In genomic region chr4:98626350-98626749, GRCh38 we compare ENCODE assay signal across 10 cellular contexts. TPM values are rescaled to one million over a fixed set of nuclear protein-coding genes. Genes with fewer than 3 reads are reported as not detected.
DNase-seq lines count a peak whose midpoint lies in the region; ATAC-seq, FAIRE-seq and TF ChIP-seq lines count a peak whose summit lies in the region.
"Had no signal": no experiment of that assay in that cellular context is flagged by ENCODE, and none has a peak within 500 bp of the region (broad histone marks: within the 10 kb centered on the region; RNA-seq: fewer than 3 reads in every experiment).

No MANE protein-coding gene starts in this region.

- no peak overlapping the region; the same call in 1 of the 2 replicates for H2BK5ac ChIP-seq in H1 (ENCODE audit: low read depth, low read length)

- CTCF ChIA-PET in Panc1 (lab: Charles Lee) (no interaction called here), H1 (lab: Charles Lee; ENCODE audit: partially characterized antibody) (interaction anchor here (0.7 to 1.5 kb wide), 2 partner anchors 40 to 120 kb away, joined by 3 to 4 read pairs; no protein-coding TSS in a partner anchor)

- no peak overlapping the region for H2BK120ac ChIP-seq in H1 (replicated peaks; ENCODE audit: low read depth, low read length)

- intact Hi-C loops in Panc1 (cut with micrococcal nuclease; ENCODE audit: unreplicated experiment) (no loop called here), ovary (cut with DNase I) (no loop called here)

- H2AFZ ChIP-seq in H1 (ENCODE audit: low read length): no peak overlapping the region

- H3K36me3 ChIP-seq in Panc1 (ENCODE audit: control insufficient read depth, insufficient read depth, low read length) (no peaks in the 10 kb centered on the region), H1 (ENCODE audit: control insufficient read depth in 2 of 4, insufficient read depth in 4 of 4, low read length in 3 of 4) (no peaks in the 10 kb centered on the region), ovary (no peaks in the 10 kb centered on the region)

- H3K9me3 ChIP-seq in Panc1 (ENCODE audit: control insufficient read depth, insufficient read depth, low read depth, low read length): no peaks in the 10 kb centered on the region
- H3K9me3 ChIP-seq in H1 (ENCODE audit: insufficient read depth in 2 of 2, low read depth in 1 of 2, low read length in 1 of 2): no peaks in the 10 kb centered on the region
- H3K9me3 ChIP-seq in ovary: no peaks in the 10 kb centered on the region

- FAIRE-seq in H1 (lab: Jason Lieb, UNC): no peak

- H4K91ac ChIP-seq in H1 (replicated peaks; ENCODE audit: insufficient read length, low read length): no peak overlapping the region

- TF ChIP-seq RAD21 in H1 (IDR thresholded peaks at IDR 0.05 in 1 of 2, conservative IDR thresholded peaks at IDR 0.05 in 1 of 2; ENCODE audit: low read depth in 2 of 2, low read length in 2 of 2): peak in 1 of 2 experiments; percentile 10; a peak in 1 of 4 replicates

- no peaks in the 10 kb centered on the region for H4K20me1 ChIP-seq in H1 (replicated peaks in 1 of 2; ENCODE audit: control insufficient read depth in 1 of 2, insufficient read depth in 2 of 2, low read length in 2 of 2)

- no peak overlapping the region for H3K18ac ChIP-seq in H1 (ENCODE audit: extremely low read depth, low read length)

- no peak overlapping the region for H3K4ac ChIP-seq in H1 (replicated peaks; ENCODE audit: insufficient read length, low read depth, low read length)

- TF ChIP-seq CTCF in Panc1 (IDR thresholded peaks at IDR 0.05) (peak; percentile 22), H1 (IDR thresholded peaks at IDR 0.05; ENCODE audit: control extremely low read depth in 1 of 3, insufficient read depth in 1 of 3, low read depth in 1 of 3, low read length in 3 of 3) (no peak), ovary (IDR thresholded peaks at IDR 0.05) (no peak), coronary artery (IDR thresholded peaks at IDR 0.05) (no peak)

- H2BK15ac ChIP-seq in H1 (ENCODE audit: low read length): no peak overlapping the region

- BruUV-seq in Panc1 (replicated peaks; lab: Mats Ljungman, UMichigan): no TSS peak

- H2AK5ac ChIP-seq in H1 (ENCODE audit: low read depth, low read length): no peak overlapping the region

- H3K4me2 ChIP-seq in H1 (ENCODE audit: insufficient read depth in 1 of 2, low read depth in 2 of 2, low read length in 2 of 2): no peak overlapping the region

- H3K79me1 ChIP-seq in H1 (ENCODE audit: low read depth, low read length): no peaks in the 10 kb centered on the region

- H3K4me3 ChIP-seq in Panc1 (ENCODE audit: low read depth in 2 of 2, low read length in 2 of 2) (peak overlapping the region in 1 of 2 experiments; percentile 23; a peak in 2 of 4 replicates), H1 (ENCODE audit: extremely low read depth in 1 of 4, insufficient read depth in 2 of 4, low read depth in 3 of 4, low read length in 4 of 4) (no peak overlapping the region), ovary (no peak overlapping the region), coronary artery (no peak overlapping the region)

- no peak overlapping the region for H3K56ac ChIP-seq in H1 (replicated peaks; ENCODE audit: insufficient read length, low read depth, low read length)

- H3K23me2 ChIP-seq in H1 (ENCODE audit: low read depth, low read length): no peaks in the 10 kb centered on the region; the same call in 1 of the 2 replicates

- H3K9ac ChIP-seq in H1 (replicated peaks in 1 of 4; ENCODE audit: extremely low read depth in 1 of 4, low read depth in 3 of 4, low read length in 3 of 4): no peak overlapping the region

- H2BK12ac ChIP-seq in H1 (ENCODE audit: low read depth, low read length): no peak overlapping the region

- peaks cover 0 to 27% of the 10 kb centered on the region in 2 experiments; a peak in 2 of 4 replicates for H3K79me2 ChIP-seq in H1 (ENCODE audit: control insufficient read depth in 1 of 2, insufficient read depth in 2 of 2, low read length in 2 of 2)

- no peak for TF ChIP-seq POLR2A in H1 (IDR thresholded peaks at IDR 0.05; ENCODE audit: control extremely low read depth in 1 of 2, low read depth in 2 of 2, low read length in 2 of 2)
- TF ChIP-seq POLR2A in ovary (IDR thresholded peaks at IDR 0.05): no peak

- H3K23ac ChIP-seq in H1 (ENCODE audit: insufficient read length): no peak overlapping the region

- POLR2A ChIA-PET in Panc1 (lab: Charles Lee): interaction anchor here (0.6 kb wide), 1 partner anchor 11 kb away, joined by 5 read pairs; no protein-coding TSS in a partner anchor
- POLR2A ChIA-PET in H1 (lab: Charles Lee; ENCODE audit: partially characterized antibody): no interaction called here

- no peak overlapping the region for H4K8ac ChIP-seq in H1 (ENCODE audit: extremely low read depth, insufficient read depth, low read length)

- WGBS in H1 (ENCODE audit: extremely low coverage in 1 of 2, insufficient coverage in 1 of 2, insufficient read length in 1 of 2, insufficient replicate concordance in 2 of 2, low coverage in 1 of 2, low lambda C conversion rate in 2 of 2, missing lambda C conversion rate in 1 of 2), 2 experiments: 76% methylated on average over 4 of the region's 4 CpGs; no CpG with 5 or more reads in 1 of the 2 experiments
- 3 to 12% (median 11%) methylated on average over 4 of the region's 4 CpGs for WGBS in ovary, 3 donors

- H3K27ac ChIP-seq in Panc1 (ENCODE audit: low read length): peak overlapping the region; percentile 82
- no peak overlapping the region for H3K27ac ChIP-seq in H1 (ENCODE audit: low read depth, low read length)
- peak overlapping the region; percentile 8 to 72 for H3K27ac ChIP-seq in ovary
- peak overlapping the region in 1 of 2 donors; percentile 61 for H3K27ac ChIP-seq in coronary artery

- in situ Hi-C loops in Panc1 (cut with HindIII; ENCODE audit: low pct_unique_long_range_greater_than_20kb, low sequenced_read_pairs): no loop called here

- H2BK20ac ChIP-seq in H1 (ENCODE audit: low read length): no peak overlapping the region

- H3K4me1 ChIP-seq in Panc1 (ENCODE audit: control insufficient read depth, insufficient read depth, low read length) (peaks cover 76% of the 10 kb centered on the region), H1 (replicated peaks in 1 of 4; ENCODE audit: control insufficient read depth in 3 of 4, insufficient read depth in 4 of 4, low read length in 3 of 4) (peaks cover 0 to 14% (median 3%) of the 10 kb centered on the region in 4 experiments; a peak in 5 of 7 replicates), ovary (ENCODE audit: insufficient read depth) (peaks cover 17% of the 10 kb centered on the region)

- peak; percentile 88 for DNase-seq in EL
- DNase-seq in Panc1 (ENCODE audit: low read depth, low spot score): peak; percentile 88
- DNase-seq in H1 (ENCODE audit: low read depth in 1 of 2, low spot score in 2 of 2): peak in 1 of 2 experiments; percentile 31
- DNase-seq in ovary: peak; percentile 79 to 86 (median 81)
- DNase-seq in coronary artery (ENCODE audit: low spot score): no peak
- no peak for DNase-seq in stimulated activated CD4-positive, alpha-beta T cell treated with anti-CD3 and anti-CD28 coated beads, Interleukin-1b, Interleukin-23, amount 100 ng/mL, for 48 hours
- DNase-seq in effector CD8-positive, alpha-beta T cell (lab: John Stamatoyannopoulos, UW): no peak
- DNase-seq: effector CD4-positive, alpha-beta T cell; stimulated activated CD4-positive, alpha-beta T cell treated with anti-CD3 and anti-CD28 coated beads, Interleukin-2, amount 100 ng/mL, for 24 hours had no signal

- no peak overlapping the region for H3K14ac ChIP-seq in H1 (ENCODE audit: insufficient read length)

- H3K27me3 ChIP-seq in Panc1 (ENCODE audit: control insufficient read depth, insufficient read depth, low read length) (no peaks in the 10 kb centered on the region), H1 (replicated peaks in 1 of 4; ENCODE audit: control insufficient read depth in 3 of 4, extremely low read depth in 1 of 4, insufficient read depth in 3 of 4, low read length in 3 of 4) (no peaks in the 10 kb centered on the region), ovary (no peaks in the 10 kb centered on the region)

- TF ChIP-seq EP300 in H1 (IDR thresholded peaks at IDR 0.05; ENCODE audit: borderline replicate concordance in 1 of 2, low read depth in 2 of 2, low read length in 2 of 2) (no peak), ovary (IDR thresholded peaks at IDR 0.05) (no peak)

- no peak overlapping the region for H4K5ac ChIP-seq in H1 (ENCODE audit: insufficient read length, low read depth, low read length)

- peak; percentile 94 for ATAC-seq in Panc1
- ATAC-seq in GM18858 (IDR thresholded peaks at IDR 0.05; ENCODE audit: unreplicated experiment): no peak

TF ChIP-seq in H1, 55 proteins besides CTCF, POLR2A, EP300 and RAD21:
- TF ChIP-seq TBP (IDR thresholded peaks at IDR 0.05; ENCODE audit: low read depth, low read length) (peak; percentile 55; the same call in 1 of the 2 replicates), CREB1 (IDR thresholded peaks at IDR 0.05) (no peak), TAF1 (IDR thresholded peaks at IDR 0.05; ENCODE audit: low read depth, low read length) (no peak), HDAC2 (IDR thresholded peaks at IDR 0.05; ENCODE audit: borderline replicate concordance in 1 of 2, low read depth in 2 of 2, low read length in 2 of 2) (no peak)

RNA-seq across cellular contexts. Expression of gene TSPAN5, which starts 32.1 kb away (rescaled TPM):
- 61.9 TPM for total RNA-seq in Panc1 (2021; ENCODE audit: unreplicated experiment)
- 45.8 TPM for polyA plus RNA-seq in Panc1 (2012; ENCODE audit: insufficient read length)
- 20.9 and 21.2 TPM in 2 replicates for total RNA-seq in H1 (2021; fragmentation: NEBNext Ultra II Directional; extraction: Animal tissue kit (Norgen Biotek cat#: 25700))
- 13.1 and 17.6 TPM in 2 replicates for polyA plus RNA-seq in H1 (2011; rRNA removed)
- polyA plus RNA-seq in H1 (2011; cell fraction: cytosol; rRNA removed): 17.2 TPM
- polyA plus RNA-seq in H1 (2011; cell fraction: nucleus; rRNA removed): 10.6 TPM
- polyA plus RNA-seq in H1 (2012, experiment 1 of 2): 13.0 to 16.3 TPM (median 14.4 TPM) in 4 replicates
- polyA plus RNA-seq in H1 (2012, experiment 2 of 2): 9.0 TPM
- polyA plus RNA-seq in H1 (2013, experiment 1 of 2): 18.1 TPM
- 24.4 TPM for polyA plus RNA-seq in H1 (2013, experiment 2 of 2)
- 21.1 and 28.0 TPM in 2 replicates for polyA minus RNA-seq in H1 (2011; rRNA and poly(A)+ RNA removed)
- polyA minus RNA-seq in H1 (2011; cell fraction: cytosol; rRNA and poly(A)+ RNA removed): 12.2 TPM
- 16.1 TPM for polyA minus RNA-seq in H1 (2011; cell fraction: nucleus; rRNA and poly(A)+ RNA removed)
- total RNA-seq in ovary: 10 to 100 TPM; 34.0 to 69.5 (median 48.2) TPM
- 10 to 100 TPM; 38.3 to 67.2 TPM for polyA plus RNA-seq in ovary

Comparison
In these comparisons a context has a peak if more than half of its experiments do, and no peak if none do; other contexts are left out.
1. DNase-seq: peak in EL (single experiment), Panc1 (single experiment) and ovary (5 of 5); none in coronary artery (single experiment), stimulated activated CD4-positive, alpha-beta T cell treated with anti-CD3 and anti-CD28 coated beads, Interleukin-1b, Interleukin-23, amount 100 ng/mL, for 48 hours (single experiment) and effector CD8-positive, alpha-beta T cell (single experiment).